ENCODE assay signal across 17 cellular contexts in the genomic region with DNA sequence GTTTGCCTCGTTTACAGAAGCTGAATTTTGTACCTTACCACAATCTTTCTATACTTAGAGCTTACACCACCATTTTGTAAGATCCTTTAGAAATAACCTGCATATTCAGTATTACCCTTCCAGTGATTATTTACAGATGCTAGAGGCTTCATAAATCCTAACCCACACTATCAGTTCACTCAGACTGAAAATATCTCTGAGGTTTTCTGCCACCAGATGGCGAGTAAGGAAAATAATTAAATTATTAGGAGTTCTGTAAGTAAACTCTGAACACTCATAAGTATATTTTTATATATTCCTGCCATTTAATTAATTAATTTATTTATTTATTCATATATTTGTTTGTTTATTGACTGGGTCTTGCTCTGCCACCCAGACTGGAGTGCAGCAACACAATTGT.
DNase-seq lines count a peak whose midpoint lies in the region; ATAC-seq and TF ChIP-seq lines count a peak whose summit lies in the region.
"Had no signal": no experiment of that assay in that cellular context is flagged by ENCODE, and none has a peak within 500 bp of the region (broad histone marks: within the 10 kb centered on the region; RNA-seq: fewer than 3 reads in every experiment).

No MANE protein-coding gene starts in this region.

- in situ Hi-C loops in mammary epithelial cell (cut with MboI; ENCODE audit: low sequenced_read_pairs in 2 of 2) = no loop called here

- H3K9me3 Mint-ChIP-seq in MCF 10A (ENCODE audit: unreplicated experiment) = no peaks in the 10 kb centered on the region
- H3K9me3 Mint-ChIP-seq in stimulated activated naive B cell treated with anti-CD40 and anti-IgM and Interleukin-4, amounts not matched to agents 10 μg/mL and 1 μg/mL and 100 μg/mL, for 72 hours = peaks cover 0 to 3% of the 10 kb centered on the region in 2 donors
- H3K9me3 Mint-ChIP-seq: activated T-helper 1 cell treated with anti-CD3 and anti-CD28 coated beads, Interleukin-12 subunit alpha, Interleukin-12 subunit beta, Interleukin-2, Interleukin-4 antibody, amounts not matched to agents 30 ng/mL and 10 ng/mL and 1 ng/mL, durations not matched to agents 14 hours and 24 hours and 36 hours had no signal

- H3K9ac ChIP-seq in mammary epithelial cell (ENCODE audit: insufficient read depth, low read length) (no peak overlapping the region), SU-DHL-6 (ENCODE audit: low read length) (no peak overlapping the region)

- H3K36me3 Mint-ChIP-seq in MCF 10A (ENCODE audit: insufficient read depth, unreplicated experiment) = no peaks in the 10 kb centered on the region
- H3K36me3 Mint-ChIP-seq in stimulated activated naive B cell treated with anti-CD40 and anti-IgM and Interleukin-4, amounts not matched to agents 10 μg/mL and 1 μg/mL and 100 μg/mL, for 72 hours = no peaks in the 10 kb centered on the region
- H3K36me3 Mint-ChIP-seq: activated naive CD4-positive, alpha-beta T cell treated with anti-CD3 and anti-CD28 coated beads, Interleukin-2, amount 50 U/mL, for 72 hours; CD8-positive, alpha-beta T cell; naive thymus-derived CD4-positive, alpha-beta T cell had no signal

- intact Hi-C loops in MCF 10A (cut with micrococcal nuclease) = no loop called here
- intact Hi-C loops in mammary epithelial cell (cut with micrococcal nuclease) = no loop called here

- dilution Hi-C loops in mammary epithelial cell (cut with HindIII; ENCODE audit: low sequenced_read_pairs) = no loop called here

- POLR2A ChIA-PET in MCF 10A (lab: Yijun Ruan, JAX) = no interaction called here

- H3K79me2 ChIP-seq in mammary epithelial cell (ENCODE audit: insufficient read depth, low read length) (no peaks in the 10 kb centered on the region), SU-DHL-6 (ENCODE audit: insufficient read depth, low read length) (no peaks in the 10 kb centered on the region)

- H2AFZ ChIP-seq in mammary epithelial cell (ENCODE audit: low read depth, low read length) = no peak overlapping the region
- H2AFZ ChIP-seq in SU-DHL-6 (ENCODE audit: low read depth, low read length, severe bottlenecking) = peak overlapping the region; percentile 87

- TF ChIP-seq CTCF in MCF 10A (IDR thresholded peaks at IDR 0.05; ENCODE audit: unreplicated experiment) (peak; percentile 20), mammary epithelial cell (conservative IDR thresholded peaks at IDR 0.05 in 1 of 2, IDR thresholded peaks at IDR 0.05 in 1 of 2; ENCODE audit: extremely low read depth in 1 of 2, insufficient read depth in 1 of 2, low read depth in 1 of 2, low read length in 2 of 2) (no peak), SU-DHL-6 (IDR thresholded peaks at IDR 0.05; ENCODE audit: insufficient read depth, low read length, poor library complexity, severe bottlenecking) (no peak)

- no peak overlapping the region for H3K4me2 ChIP-seq in mammary epithelial cell (ENCODE audit: insufficient read depth, low read depth, low read length)
- H3K4me2 ChIP-seq in SU-DHL-6 (ENCODE audit: low read depth, low read length, poor library complexity, severe bottlenecking) = no peak overlapping the region

- no peaks in the 10 kb centered on the region for H3F3A ChIP-seq in SU-DHL-6 (ENCODE audit: insufficient read depth)

- H3K27ac ChIP-seq in mammary epithelial cell (ENCODE audit: insufficient read depth, low read depth, low read length) (no peak overlapping the region), SU-DHL-6 (ENCODE audit: low read depth, low read length) (no peak overlapping the region)
- H3K27ac ChIP-seq: pancreas had no signal

- no peaks in the 10 kb centered on the region for H3K36me3 ChIP-seq in mammary epithelial cell (ENCODE audit: insufficient read depth, low read length)
- H3K36me3 ChIP-seq in SU-DHL-6 (ENCODE audit: low read length) = no peaks in the 10 kb centered on the region
- H3K36me3 ChIP-seq: pancreas had no signal

- H3K4me1 ChIP-seq in mammary epithelial cell (ENCODE audit: insufficient read depth, low read length) = no peaks in the 10 kb centered on the region
- H3K4me1 ChIP-seq: pancreas had no signal

- H3K27me3 ChIP-seq in mammary epithelial cell (ENCODE audit: insufficient read depth, low read length) (no peaks in the 10 kb centered on the region), SU-DHL-6 (ENCODE audit: low read length) (no peaks in the 10 kb centered on the region)
- H3K27me3 ChIP-seq: pancreas had no signal

- H3K4me3 Mint-ChIP-seq in MCF 10A (ENCODE audit: unreplicated experiment) = no peak overlapping the region
- no peak overlapping the region for H3K4me3 Mint-ChIP-seq in stimulated activated naive B cell treated with anti-CD40 and anti-IgM and Interleukin-4, amounts not matched to agents 10 μg/mL and 1 μg/mL and 100 μg/mL, for 72 hours
- H3K4me3 Mint-ChIP-seq: activated T-helper 1 cell treated with anti-CD3 and anti-CD28 coated beads, Interleukin-12 subunit alpha, Interleukin-12 subunit beta, Interleukin-2, Interleukin-4 antibody, amounts not matched to agents 30 ng/mL and 10 ng/mL and 1 ng/mL, durations not matched to agents 14 hours and 24 hours and 36 hours; CD8-positive, alpha-beta T cell; naive thymus-derived CD4-positive, alpha-beta T cell had no signal

- CTCF ChIA-PET in MCF 10A (lab: Yijun Ruan, JAX) (interaction anchor here (0.6 to 1.1 kb wide), 7 partner anchors 10 to 1974 kb away, joined by 3 to 6 read pairs (median 3); no protein-coding TSS in a partner anchor), mammary epithelial cell (lab: Charles Lee; ENCODE audit: low non-redundant PET) (no interaction called here)

- no peaks in the 10 kb centered on the region for H3K9me2 ChIP-seq in SU-DHL-6 (replicated peaks; ENCODE audit: insufficient read depth, low read length)

- H4K20me1 ChIP-seq in mammary epithelial cell (ENCODE audit: insufficient read depth, low read length) (no peaks in the 10 kb centered on the region), SU-DHL-6 (ENCODE audit: low read depth, low read length) (no peaks in the 10 kb centered on the region)

- no peak overlapping the region for H3K27ac Mint-ChIP-seq in MCF 10A (ENCODE audit: low read depth, unreplicated experiment)
- H3K27ac Mint-ChIP-seq in stimulated activated naive B cell treated with anti-CD40 and anti-IgM and Interleukin-4, amounts not matched to agents 10 μg/mL and 1 μg/mL and 100 μg/mL, for 72 hours = no peak overlapping the region
- H3K27ac Mint-ChIP-seq: activated naive CD4-positive, alpha-beta T cell treated with anti-CD3 and anti-CD28 coated beads, Interleukin-2, amount 50 U/mL, for 72 hours; activated T-helper 1 cell treated with anti-CD3 and anti-CD28 coated beads, Interleukin-12 subunit alpha, Interleukin-12 subunit beta, Interleukin-2, Interleukin-4 antibody, amounts not matched to agents 30 ng/mL and 10 ng/mL and 1 ng/mL, durations not matched to agents 14 hours and 24 hours and 36 hours; CD8-positive, alpha-beta T cell; naive thymus-derived CD4-positive, alpha-beta T cell had no signal

- DNase-seq in MCF 10A (ENCODE audit: unreplicated experiment) = peak; percentile 18
- no peak for DNase-seq in mammary epithelial cell
- peak; percentile 3 for DNase-seq in M059J (ENCODE audit: low read depth)
- DNase-seq in stimulated activated naive B cell treated with anti-CD40 and anti-IgM and Interleukin-4, amounts not matched to agents 10 μg/mL and 1 μg/mL and 100 μg/mL, for 72 hours = no peak
- no peak for DNase-seq in germinal center (ENCODE audit: low spot score)
- DNase-seq: activated CD4-positive, alpha-beta T cell treated with anti-CD3 and anti-CD28 coated beads for 4 hours; CD8-positive, alpha-beta T cell; mesenchymal stem cell; MM.1S; naive thymus-derived CD4-positive, alpha-beta T cell; NCI-H146; pancreas had no signal

- BruUV-seq in MCF 10A (replicated peaks; lab: Mats Ljungman, UMichigan) = no TSS peak
- BruUV-seq in mammary epithelial cell (replicated peaks; lab: Mats Ljungman, UMichigan) = no TSS peak

- no peaks in the 10 kb centered on the region for H3K27me3 Mint-ChIP-seq in MCF 10A (ENCODE audit: insufficient read depth, unreplicated experiment)
- no peaks in the 10 kb centered on the region for H3K27me3 Mint-ChIP-seq in stimulated activated naive B cell treated with anti-CD40 and anti-IgM and Interleukin-4, amounts not matched to agents 10 μg/mL and 1 μg/mL and 100 μg/mL, for 72 hours
- H3K27me3 Mint-ChIP-seq: naive thymus-derived CD4-positive, alpha-beta T cell had no signal

- H3K9me3 ChIP-seq in mammary epithelial cell (replicated peaks; ENCODE audit: insufficient read depth, low read length) (no peaks in the 10 kb centered on the region), SU-DHL-6 (ENCODE audit: insufficient read depth, low read length) (no peaks in the 10 kb centered on the region)
- H3K9me3 ChIP-seq: pancreas had no signal

- no peak overlapping the region for H3K4me3 ChIP-seq in mammary epithelial cell (replicated peaks in 1 of 3; ENCODE audit: insufficient read depth in 1 of 3, low read depth in 2 of 3, low read length in 3 of 3)
- H3K4me3 ChIP-seq in SU-DHL-6 (ENCODE audit: insufficient read depth, low read length, poor library complexity, severe bottlenecking) = no peak overlapping the region
- H3K4me3 ChIP-seq: pancreas had no signal

- peaks cover 5% of the 10 kb centered on the region for H3K4me1 Mint-ChIP-seq in MCF 10A (ENCODE audit: insufficient read depth, unreplicated experiment)
- H3K4me1 Mint-ChIP-seq in stimulated activated naive B cell treated with anti-CD40 and anti-IgM and Interleukin-4, amounts not matched to agents 10 μg/mL and 1 μg/mL and 100 μg/mL, for 72 hours = no peaks in the 10 kb centered on the region
- H3K4me1 Mint-ChIP-seq: naive thymus-derived CD4-positive, alpha-beta T cell had no signal

- 56% methylated on average over 2 of the region's 2 CpGs for WGBS in mammary epithelial cell (ENCODE audit: low coverage, missing lambda C conversion rate)

- ATAC-seq in stimulated activated naive B cell treated with anti-CD40 and anti-IgM and Interleukin-4, amounts not matched to agents 10 μg/mL and 1 μg/mL and 100 μg/mL, for 72 hours (replicated peaks) = no peak
- ATAC-seq in HG03095 (IDR thresholded peaks at IDR 0.05; ENCODE audit: unreplicated experiment) (no peak), GM21515 (IDR thresholded peaks at IDR 0.05; ENCODE audit: unreplicated experiment) (no peak)
- ATAC-seq: activated naive CD4-positive, alpha-beta T cell treated with anti-CD3 and anti-CD28 coated beads, Interleukin-2, amount 50 U/mL, for 72 hours; CD8-positive, alpha-beta T cell; naive thymus-derived CD4-positive, alpha-beta T cell; pancreas had no signal

Comparison
In these comparisons a context has a peak if more than half of its experiments do, and no peak if none do; other contexts are left out.
1. DNase-seq: peak in MCF 10A (single experiment) and M059J (single experiment); none in mammary epithelial cell (single experiment), stimulated activated naive B cell treated with anti-CD40 and anti-IgM and Interleukin-4, amounts not matched to agents 10 μg/mL and 1 μg/mL and 100 μg/mL, for 72 hours (single experiment) and germinal center (single experiment).